Comparison of ENCODE assay signal across 9 cellular contexts in the genomic region with DNA sequence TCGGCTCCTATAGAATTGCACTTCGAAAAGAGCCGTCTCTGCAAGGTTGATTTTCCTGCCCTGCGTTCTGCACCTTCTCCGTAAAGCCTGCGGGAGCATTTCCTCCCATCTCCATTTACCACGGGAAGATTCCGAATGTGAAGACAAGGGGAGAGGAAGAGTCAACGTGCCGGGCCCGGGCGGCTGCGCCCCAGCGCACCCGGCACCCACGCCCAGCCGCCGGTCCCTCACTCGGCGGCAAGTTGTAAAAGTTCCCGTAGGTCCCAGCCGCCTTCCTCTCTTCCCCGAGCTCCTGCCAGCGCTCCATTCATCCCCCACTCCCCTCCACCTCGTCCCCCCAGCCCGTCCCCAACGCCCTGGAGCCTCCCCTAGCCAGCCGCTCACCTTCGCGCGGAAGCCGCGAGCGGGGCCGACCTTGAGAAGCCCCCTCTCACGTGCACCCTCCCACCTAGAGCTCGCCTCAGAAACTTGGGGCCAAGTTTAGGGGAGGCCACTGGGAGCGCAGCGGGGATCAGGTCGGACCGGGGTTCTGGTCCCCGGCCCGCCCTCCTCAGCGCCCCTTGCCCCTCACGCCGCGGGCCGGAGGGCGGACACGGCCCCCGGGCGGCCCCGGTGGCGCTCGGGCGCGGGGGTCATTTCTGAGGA. TPM values are rescaled to one million over a fixed set of nuclear protein-coding genes. Genes with fewer than 3 reads are reported as not detected.
A peak's percentile ranks its signal among the peaks of the same experiment; 100 is the strongest.
DNase-seq lines count a peak whose midpoint lies in the region; ATAC-seq and TF ChIP-seq lines count a peak whose summit lies in the region.
"Had no signal": no experiment of that assay in that cellular context is flagged by ENCODE, and none has a peak within 500 bp of the region (broad histone marks: within the 10 kb centered on the region; RNA-seq: fewer than 3 reads in every experiment).

No MANE protein-coding gene starts in this region.

- no peaks in the 10 kb centered on the region for H3K9me3 Mint-ChIP-seq in neural progenitor cell

- H3K27me3 ChIP-seq in BLaER1 (peaks cover 36% of the 10 kb centered on the region), neural progenitor cell (peaks cover 65% of the 10 kb centered on the region)

- H3K4me1 ChIP-seq in BLaER1 (peaks cover 29% of the 10 kb centered on the region), neural progenitor cell (no peaks in the 10 kb centered on the region)

- H3K27ac ChIP-seq in BLaER1 (peak overlapping the region; percentile 77), neural progenitor cell (no peak overlapping the region)

- H3F3A ChIP-seq in neural progenitor cell (ENCODE audit: low read depth), result peaks cover 20% of the 10 kb centered on the region

- H3K36me3 Mint-ChIP-seq in neural progenitor cell, result no peaks in the 10 kb centered on the region

- peak overlapping the region; percentile 99 for H2AFZ ChIP-seq in neural progenitor cell (replicated peaks)

- peaks cover 41% of the 10 kb centered on the region for H3K4me1 Mint-ChIP-seq in neural progenitor cell

- H3K4me3 Mint-ChIP-seq in neural progenitor cell, result peak overlapping the region; percentile 99

- peak overlapping the region; percentile 92 for H3K4me2 ChIP-seq in BLaER1
- H3K4me2 ChIP-seq in neural progenitor cell, result peak overlapping the region; percentile 96

- ATAC-seq in GM18867 (IDR thresholded peaks at IDR 0.05; ENCODE audit: unreplicated experiment) (no peak), GM18517 (IDR thresholded peaks at IDR 0.05; ENCODE audit: unreplicated experiment) (no peak)

- H3K36me3 ChIP-seq in BLaER1 (no peaks in the 10 kb centered on the region), neural progenitor cell (no peaks in the 10 kb centered on the region)

- H3K79me2 ChIP-seq in neural progenitor cell (ENCODE audit: low read depth), result no peaks in the 10 kb centered on the region

- TF ChIP-seq CTCF in fibroblast of villous mesenchyme (IDR thresholded peaks at IDR 0.05; ENCODE audit: insufficient read depth, low read depth, low read length) (peak; percentile 10), neural progenitor cell (IDR thresholded peaks at IDR 0.05) (no peak)

- H3K9me3 ChIP-seq in BLaER1, result no peaks in the 10 kb centered on the region
- H3K9me3 ChIP-seq in neural progenitor cell (ENCODE audit: low read depth), result no peaks in the 10 kb centered on the region

- H4K20me1 ChIP-seq in BLaER1 (no peaks in the 10 kb centered on the region; the same call in 1 of the 2 replicates), neural progenitor cell (ENCODE audit: low read depth) (peaks cover 5% of the 10 kb centered on the region)

- H3K9ac ChIP-seq in BLaER1 (peak overlapping the region; percentile 77), neural progenitor cell (no peak overlapping the region)

- no peak overlapping the region for H3K27ac Mint-ChIP-seq in neural progenitor cell

- peak overlapping the region; percentile 81 for H3K4me3 ChIP-seq in BLaER1
- peak overlapping the region; percentile 87 for H3K4me3 ChIP-seq in fibroblast of villous mesenchyme (ENCODE audit: low read depth, low read length)
- peak overlapping the region; percentile 88 for H3K4me3 ChIP-seq in neural progenitor cell

- DNase-seq in NCI-H226, result peak; percentile 7
- DNase-seq in fibroblast of villous mesenchyme (ENCODE audit: low read depth), result no peak
- peak; percentile 52 for DNase-seq in neural progenitor cell (ENCODE audit: low spot score)
- no peak for DNase-seq in NCI-H446 treated with DMSO at 0.1 percent for 48 hours (lab: John Stamatoyannopoulos, UW)
- no peak for DNase-seq in NCI-H510A treated with DMSO at 0.1 percent for 48 hours (lab: John Stamatoyannopoulos, UW)
- DNase-seq: activated CD8-positive, alpha-beta memory T cell treated with anti-CD3 and anti-CD28 coated beads for 24 hours had no signal

- peaks cover 18% of the 10 kb centered on the region for H3K27me3 Mint-ChIP-seq in neural progenitor cell (ENCODE audit: insufficient read depth, low read depth)

RNA-seq across cellular contexts. Expression of gene BNC2, which starts 0.4 kb away (rescaled TPM):
- total RNA-seq in fibroblast of villous mesenchyme (33.7 and 41.6 TPM in 2 replicates), neural progenitor cell (ENCODE audit: low replicate concordance) (1.2 and 2.4 TPM in 2 replicates)

Comparison
In these comparisons a context has a peak if more than half of its experiments do, and no peak if none do; other contexts are left out.
1. DNase-seq: peak in NCI-H226 (single experiment) and neural progenitor cell (single experiment); none in fibroblast of villous mesenchyme (single experiment), NCI-H446 treated with DMSO at 0.1 percent for 48 hours (single experiment) and NCI-H510A treated with DMSO at 0.1 percent for 48 hours (single experiment).
2. RNA of gene BNC2, which starts 0.4 kb away (total RNA-seq): 33.7 to 41.6 TPM in fibroblast of villous mesenchyme; 1.2 to 2.4 TPM in neural progenitor cell; every median in the first group is over 10 times any median in the second.
3. Peak in every context shown above with its lines, with median percentiles within 50 percentile points of each other: H3K4me3 ChIP-seq.